24 cellular contexts compared by ENCODE assay signal in the genomic region with DNA sequence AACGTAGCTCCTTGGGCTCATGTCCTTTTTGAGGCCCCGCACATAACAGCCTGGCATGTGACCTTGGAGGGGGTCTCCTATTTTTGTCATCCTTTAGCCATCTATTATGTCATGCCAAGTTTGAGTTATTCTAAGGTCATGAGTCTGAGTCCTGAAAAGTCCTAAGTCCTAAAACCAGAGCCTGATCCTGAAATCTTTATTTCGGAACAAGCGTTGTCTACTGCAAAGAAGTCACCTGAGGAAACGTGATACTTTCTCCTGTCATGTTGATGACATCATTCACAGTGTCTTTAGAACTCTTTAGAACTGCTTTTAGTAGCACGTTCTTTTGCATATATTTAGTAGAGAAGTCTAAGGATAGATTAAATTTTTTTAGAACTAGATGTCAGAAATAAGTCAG.
"Had no signal": no experiment of that assay in that cellular context is flagged by ENCODE, and none has a peak within 500 bp of the region (broad histone marks: within the 10 kb centered on the region; RNA-seq: fewer than 3 reads in every experiment).

No MANE protein-coding gene starts in this region.

- H3K27me3 ChIP-seq: breast epithelium, esophagus muscularis mucosa, neutrophil, suprapubic skin, upper lobe of left lung had no signal

- H3K9me3 Mint-ChIP-seq: activated CD8-positive, alpha-beta T cell treated with anti-CD3 and anti-CD28 coated beads for 36 hours; activated naive CD8-positive, alpha-beta T cell treated with anti-CD3 and anti-CD28 coated beads, Interleukin-2, amount 50 U/mL, for 24 hours; activated T-helper 2 cell treated with anti-CD3 and anti-CD28 coated beads, Interferon-gamma antibody, Interleukin-2, Interleukin-4, amounts not matched to agents 10 μg/mL and 5 μg/mL and 100 μg/mL, durations not matched to agents 14 hours and 24 hours and 36 hours; dendritic cell treated with granulocyte-macrophage colony-stimulating factor and Interleukin-4, amounts not matched to agents 40 ng/mL and 50 ng/mL, for 4 days; immature natural killer cell; naive thymus-derived CD8-positive, alpha-beta T cell; stimulated activated naive CD8-positive, alpha-beta T cell treated with anti-CD3 and anti-CD28 coated beads, Interleukin-15, Interleukin-2, amounts not matched to agents 100 ng/mL and 50 ng/mL, for 24 hours had no signal

- H3K4me1 ChIP-seq: breast epithelium had no signal

- H3K4me3 ChIP-seq: breast epithelium, esophagus muscularis mucosa, skin epidermis, suprapubic skin, upper lobe of left lung had no signal

- H3K36me3 Mint-ChIP-seq: immature natural killer cell had no signal

- ATAC-seq: activated CD8-positive, alpha-beta T cell treated with anti-CD3 and anti-CD28 coated beads for 36 hours; activated naive CD8-positive, alpha-beta T cell treated with anti-CD3 and anti-CD28 coated beads, Interleukin-2, amount 50 U/mL, for 24 hours; naive thymus-derived CD8-positive, alpha-beta T cell had no signal

- H3K36me3 ChIP-seq: breast epithelium, neutrophil, suprapubic skin, upper lobe of left lung had no signal

- H3K27ac ChIP-seq: breast epithelium, esophagus muscularis mucosa, neutrophil, skin epidermis, suprapubic skin, upper lobe of left lung had no signal

- H3K4me3 Mint-ChIP-seq: activated CD8-positive, alpha-beta T cell treated with anti-CD3 and anti-CD28 coated beads for 36 hours; activated naive CD8-positive, alpha-beta T cell treated with anti-CD3 and anti-CD28 coated beads, Interleukin-2, amount 50 U/mL, for 24 hours; dendritic cell treated with granulocyte-macrophage colony-stimulating factor and Interleukin-4, amounts not matched to agents 40 ng/mL and 50 ng/mL, for 4 days; immature natural killer cell; naive thymus-derived CD8-positive, alpha-beta T cell; stimulated activated naive CD8-positive, alpha-beta T cell treated with anti-CD3 and anti-CD28 coated beads, Interleukin-15, Interleukin-2, amounts not matched to agents 100 ng/mL and 50 ng/mL, for 24 hours had no signal

- FAIRE-seq: TTC549 had no signal

- H3K4me1 Mint-ChIP-seq: activated naive CD8-positive, alpha-beta T cell treated with anti-CD3 and anti-CD28 coated beads, Interleukin-2, amount 50 U/mL, for 24 hours; immature natural killer cell; naive thymus-derived CD8-positive, alpha-beta T cell had no signal

- H3K9me3 ChIP-seq: breast epithelium, esophagus muscularis mucosa, neutrophil, suprapubic skin, upper lobe of left lung had no signal

- H3K27me3 Mint-ChIP-seq: activated CD8-positive, alpha-beta T cell treated with anti-CD3 and anti-CD28 coated beads for 36 hours; dendritic cell treated with granulocyte-macrophage colony-stimulating factor and Interleukin-4, amounts not matched to agents 40 ng/mL and 50 ng/mL, for 4 days had no signal

- DNase-seq: activated CD4-positive, alpha-beta T cell treated with anti-CD3 and anti-CD28 coated beads for 48 hours; activated CD4-positive, CD25-positive, alpha-beta regulatory T cell; activated CD8-positive, alpha-beta T cell treated with anti-CD3 and anti-CD28 coated beads for 36 hours; activated naive CD4-positive, alpha-beta T cell treated with Interleukin-2 at 50 U/mL for 16 hours; activated naive CD8-positive, alpha-beta T cell treated with anti-CD3 and anti-CD28 coated beads, Interleukin-2, amount 50 U/mL, for 24 hours; activated T-cell treated with anti-CD3 and anti-CD28 coated beads, Interleukin-2, amount 50 U/mL, for 1 hour; anterior cingulate cortex; effector CD8-positive, alpha-beta T cell; immature natural killer cell; kidney glomerular epithelial cell; left ventricle myocardium superior; naive thymus-derived CD8-positive, alpha-beta T cell; stimulated activated CD4-positive, alpha-beta T cell treated with anti-CD3 and anti-CD28 coated beads, Interleukin-2, amount 100 ng/mL, for 48 hours; SW 1271; upper lobe of left lung had no signal

- H3K27ac Mint-ChIP-seq: activated CD8-positive, alpha-beta T cell treated with anti-CD3 and anti-CD28 coated beads for 36 hours; activated naive CD8-positive, alpha-beta T cell treated with anti-CD3 and anti-CD28 coated beads, Interleukin-2, amount 50 U/mL, for 24 hours; activated T-helper 2 cell treated with anti-CD3 and anti-CD28 coated beads, Interferon-gamma antibody, Interleukin-2, Interleukin-4, amounts not matched to agents 10 μg/mL and 5 μg/mL and 100 μg/mL, durations not matched to agents 14 hours and 24 hours and 36 hours; dendritic cell treated with granulocyte-macrophage colony-stimulating factor and Interleukin-4, amounts not matched to agents 40 ng/mL and 50 ng/mL, for 4 days; stimulated activated naive CD8-positive, alpha-beta T cell treated with anti-CD3 and anti-CD28 coated beads, Interleukin-15, Interleukin-2, amounts not matched to agents 100 ng/mL and 50 ng/mL, for 24 hours had no signal
